23 cellular contexts compared by ENCODE assay signal in the genomic region with DNA sequence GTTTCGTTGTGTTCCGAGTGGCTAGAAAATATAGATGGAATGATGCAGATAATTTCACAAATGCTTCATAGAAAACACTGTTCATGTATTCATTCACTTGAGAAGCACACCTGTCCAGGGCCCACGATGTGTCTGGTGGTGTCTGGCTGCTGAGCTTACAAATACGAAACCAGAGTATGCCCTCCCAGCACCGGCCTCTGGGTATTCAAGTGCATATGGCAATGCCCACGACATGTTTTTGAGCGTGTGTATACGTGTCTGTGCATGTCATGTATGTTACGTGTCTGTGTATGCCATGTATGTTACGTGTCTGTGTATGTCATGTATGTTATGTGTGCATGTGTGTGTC. TPM values are rescaled to one million over a fixed set of nuclear protein-coding genes. Genes with fewer than 3 reads are reported as not detected.
DNase-seq lines count a peak whose midpoint lies in the region; ATAC-seq and TF ChIP-seq lines count a peak whose summit lies in the region.
"Had no signal": no experiment of that assay in that cellular context is flagged by ENCODE, and none has a peak within 500 bp of the region (broad histone marks: within the 10 kb centered on the region; RNA-seq: fewer than 3 reads in every experiment).

No MANE protein-coding gene starts in this region.

- H3K23ac ChIP-seq in H9 (ENCODE audit: insufficient read length, low read depth, low read length) = no peak overlapping the region

- no peaks in the 10 kb centered on the region for H3K9me3 Mint-ChIP-seq in activated T-cell treated with anti-CD3 and anti-CD28 coated beads, Interleukin-2, amount 50 U/mL, for 72 hours
- H3K9me3 Mint-ChIP-seq in H9 = peaks cover 0 to 3% of the 10 kb centered on the region in 2 experiments; a peak in 1 of 5 replicates
- no peaks in the 10 kb centered on the region for H3K9me3 Mint-ChIP-seq in activated T-helper 17 cell treated with anti-CD3 and anti-CD28 coated beads, Interleukin-2, amount 50 U/mL, for 72 hours
- H3K9me3 Mint-ChIP-seq: IgD-negative memory B cell had no signal

- no peak overlapping the region for H4K91ac ChIP-seq in H9 (ENCODE audit: insufficient read length, low read depth, low read length)

- H3K4me3 ChIP-seq in lung = no peak overlapping the region
- H3K4me3 ChIP-seq: MG63 had no signal

- no peak overlapping the region for H3K4me2 ChIP-seq in H9 (ENCODE audit: insufficient read depth, insufficient read length, low read length)

- WGBS in H9 (ENCODE audit: extremely low coverage, insufficient read length, low lambda C conversion rate) = no CpG with 5 or more reads among the region's 10 CpGs
- 89 to 91% methylated on average over 10 of the region's 10 CpGs for WGBS in lung, 2 donors

- H3K27ac ChIP-seq in H9 (ENCODE audit: insufficient read length, low read depth, low read length) = no peak overlapping the region
- no peak overlapping the region for H3K27ac ChIP-seq in lung (ENCODE audit: low read depth in 1 of 2, low read length in 1 of 2)

- H4K8ac ChIP-seq in H9 (replicated peaks; ENCODE audit: insufficient read length, low read depth, low read length) = peak overlapping the region; percentile 73

- H2BK5ac ChIP-seq in H9 (ENCODE audit: insufficient read length, low read length) = no peak overlapping the region

- no peaks in the 10 kb centered on the region for H3K79me1 ChIP-seq in H9 (ENCODE audit: insufficient read depth, low read depth, low read length, poor library complexity, severe bottlenecking)

- no peak overlapping the region for H3K9ac ChIP-seq in H9 (ENCODE audit: extremely low read depth, insufficient read length, low read length)

- H4K5ac ChIP-seq in H9 (ENCODE audit: insufficient read length, low read depth, low read length) = no peak overlapping the region

- no peak overlapping the region for H2AFZ ChIP-seq in H9 (ENCODE audit: low read length)

- ATAC-seq in activated T-cell treated with anti-CD3 and anti-CD28 coated beads, Interleukin-2, amount 50 U/mL, for 72 hours (replicated peaks in 1 of 2) = no peak
- ATAC-seq in activated T-helper 17 cell treated with anti-CD3 and anti-CD28 coated beads, Interleukin-2, amount 50 U/mL, for 72 hours (replicated peaks) = no peak
- ATAC-seq in lung (ENCODE audit: insufficient read depth, low FRiP score) = no peak
- no peak for ATAC-seq in GM21619 (IDR thresholded peaks at IDR 0.05; ENCODE audit: unreplicated experiment)
- ATAC-seq: PC-3 had no signal

- H4K20me1 ChIP-seq in H9 (ENCODE audit: control insufficient read depth, insufficient read depth, insufficient read length) = no peaks in the 10 kb centered on the region

- no peak overlapping the region for H2AK5ac ChIP-seq in H9 (ENCODE audit: insufficient read length, low read length)

- H3K9me3 ChIP-seq in H9 (ENCODE audit: control insufficient read depth, low read depth, low read length) = no peaks in the 10 kb centered on the region
- no peaks in the 10 kb centered on the region for H3K9me3 ChIP-seq in lung (ENCODE audit: control insufficient read depth in 2 of 2, insufficient read depth in 1 of 2, low read length in 1 of 2)
- H3K9me3 ChIP-seq: MG63 had no signal

- H3K4me1 ChIP-seq in H9 (ENCODE audit: insufficient read depth, low read length) (no peaks in the 10 kb centered on the region), lung (ENCODE audit: control insufficient read depth in 2 of 2, insufficient read depth in 2 of 2, low read length in 2 of 2) (no peaks in the 10 kb centered on the region)

- H3K4me1 Mint-ChIP-seq in activated T-cell treated with anti-CD3 and anti-CD28 coated beads, Interleukin-2, amount 50 U/mL, for 72 hours (ENCODE audit: low read depth) = peaks cover 74% of the 10 kb centered on the region
- H3K4me1 Mint-ChIP-seq in H9 = no peaks in the 10 kb centered on the region
- peaks cover 52% of the 10 kb centered on the region for H3K4me1 Mint-ChIP-seq in activated T-helper 17 cell treated with anti-CD3 and anti-CD28 coated beads, Interleukin-2, amount 50 U/mL, for 72 hours

- no peak overlapping the region for H2BK15ac ChIP-seq in H9 (ENCODE audit: low read depth, low read length)

- H3K14ac ChIP-seq in H9 (ENCODE audit: insufficient read depth, low read length) = no peak overlapping the region

- H3K4ac ChIP-seq in H9 (ENCODE audit: low read depth, low read length) = no peak overlapping the region

- DNase-seq in activated T-cell treated with anti-CD3 and anti-CD28 coated beads, Interleukin-2, amount 50 U/mL, for 72 hours = no peak
- DNase-seq in activated T-cell treated with anti-CD3 and anti-CD28 coated beads for 4 hours = no peak
- DNase-seq in H9 = no peak
- peak; percentile 14 for DNase-seq in lung (ENCODE audit: low spot score)
- DNase-seq in posterior cingulate gyrus = no peak
- DNase-seq in occipital lobe (lab: John Stamatoyannopoulos, UW) = no peak
- DNase-seq: ACHN, C1 segment of cervical spinal cord, DMS79, H7, Kasumi-1, MG63, NCI-H1048, NCI-H1436, NCI-H1930, NCI-H345, NCI-H526, PC-3, RPMI8226, SHP77 treated with DMSO at 0.1 percent for 48 hours had no signal

- no peaks in the 10 kb centered on the region for H3K27me3 ChIP-seq in H9 (ENCODE audit: insufficient read depth, low read length)
- no peaks in the 10 kb centered on the region for H3K27me3 ChIP-seq in lung (ENCODE audit: control insufficient read depth, insufficient read depth)
- H3K27me3 ChIP-seq: MG63 had no signal

- H3K23me2 ChIP-seq in H9 (ENCODE audit: insufficient read length, low read depth, low read length, poor library complexity, severe bottlenecking) = no peaks in the 10 kb centered on the region

- H3K27me3 Mint-ChIP-seq in activated T-cell treated with anti-CD3 and anti-CD28 coated beads, Interleukin-2, amount 50 U/mL, for 72 hours (ENCODE audit: low read depth) = no peaks in the 10 kb centered on the region
- peaks cover 6% of the 10 kb centered on the region for H3K27me3 Mint-ChIP-seq in H9 (ENCODE audit: low read depth)
- H3K27me3 Mint-ChIP-seq in activated T-helper 17 cell treated with anti-CD3 and anti-CD28 coated beads, Interleukin-2, amount 50 U/mL, for 72 hours = no peaks in the 10 kb centered on the region
- H3K27me3 Mint-ChIP-seq: IgD-negative memory B cell had no signal

- peaks cover 41 to 72% of the 10 kb centered on the region in 2 donors for H3K36me3 Mint-ChIP-seq in activated T-cell treated with anti-CD3 and anti-CD28 coated beads, Interleukin-2, amount 50 U/mL, for 72 hours (ENCODE audit: insufficient read depth in 2 of 2)
- no peaks in the 10 kb centered on the region for H3K36me3 Mint-ChIP-seq in H9 (ENCODE audit: insufficient read depth in 1 of 3, low read depth in 3 of 3)
- H3K36me3 Mint-ChIP-seq in activated T-helper 17 cell treated with anti-CD3 and anti-CD28 coated beads, Interleukin-2, amount 50 U/mL, for 72 hours (ENCODE audit: low read depth) = peaks cover 100% of the 10 kb centered on the region

- no peak overlapping the region for H2BK120ac ChIP-seq in H9 (ENCODE audit: low read depth, low read length, poor library complexity, severe bottlenecking)

- TF ChIP-seq CTCF in H9 (conservative IDR thresholded peaks at IDR 0.05) (no peak), lung (IDR thresholded peaks at IDR 0.05; ENCODE audit: control extremely low read depth, extremely low read depth) (no peak)

- H3K56ac ChIP-seq in H9 (ENCODE audit: insufficient read length, low read depth, low read length) = peak overlapping the region; percentile 85

- no peak overlapping the region for H3K18ac ChIP-seq in H9 (ENCODE audit: insufficient read length, low read depth, low read length)

- peak overlapping the region; percentile 58 for H3K27ac Mint-ChIP-seq in activated T-cell treated with anti-CD3 and anti-CD28 coated beads, Interleukin-2, amount 50 U/mL, for 72 hours
- H3K27ac Mint-ChIP-seq in H9 = no peak overlapping the region
- H3K27ac Mint-ChIP-seq in activated T-helper 17 cell treated with anti-CD3 and anti-CD28 coated beads, Interleukin-2, amount 50 U/mL, for 72 hours = peak overlapping the region; percentile 99
- H3K27ac Mint-ChIP-seq: IgD-negative memory B cell had no signal

- no peaks in the 10 kb centered on the region for H3K79me2 ChIP-seq in H9 (ENCODE audit: insufficient read depth, low read length)

- H3K36me3 ChIP-seq in lung (ENCODE audit: control insufficient read depth in 2 of 2, insufficient read depth in 2 of 2, low read length in 2 of 2) = no peaks in the 10 kb centered on the region
- H3K36me3 ChIP-seq: MG63 had no signal

- H2BK20ac ChIP-seq in H9 (ENCODE audit: low read depth, low read length, poor library complexity, severe bottlenecking) = no peak overlapping the region

- H2BK12ac ChIP-seq in H9 (ENCODE audit: insufficient read length, low read depth, low read length) = no peak overlapping the region

- H3K4me3 Mint-ChIP-seq in activated T-cell treated with anti-CD3 and anti-CD28 coated beads, Interleukin-2, amount 50 U/mL, for 72 hours = no peak overlapping the region
- no peak overlapping the region for H3K4me3 Mint-ChIP-seq in H9
- H3K4me3 Mint-ChIP-seq in activated T-helper 17 cell treated with anti-CD3 and anti-CD28 coated beads, Interleukin-2, amount 50 U/mL, for 72 hours = peak overlapping the region; percentile 26
- H3K4me3 Mint-ChIP-seq: IgD-negative memory B cell had no signal

- intact Hi-C loops in posterior cingulate gyrus (cut with DNase I) = loop anchor here (2.0 kb wide), 1 partner anchor 24 kb away; no protein-coding TSS in a partner anchor

- no peak overlapping the region for H3T11ph ChIP-seq in H9 (ENCODE audit: low read length)

RNA-seq across cellular contexts. Expression of a gene that starts 37.9 kb away (rescaled TPM):
- 1,000 to 10,000 TPM in 1 of 2 donors, 100 to 1,000 TPM in 1; 848 to 1,110 TPM for total RNA-seq in activated T-cell treated with anti-CD3 and anti-CD28 coated beads, Interleukin-2, amount 50 U/mL, for 72 hours
- total RNA-seq in H9 (2021) (not detected in 2 replicates), lung (1 to 10 TPM; 1.2 to 5.7 TPM), occipital lobe (not detected)
- 1,000 to 10,000 TPM; 1,342 to 1,348 TPM for total RNA-seq in activated T-helper 17 cell treated with anti-CD3 and anti-CD28 coated beads, Interleukin-2, amount 50 U/mL, for 72 hours
- 10 to 100 TPM in 1 of 2 donors, under 1 TPM in 1; 0.24 to 10.3 TPM for polyA plus RNA-seq in lung
- total RNA-seq: H7, PC-3 had no signal

RNA-seq across cellular contexts. Expression of a gene that starts 47.0 kb away (rescaled TPM):
- total RNA-seq in activated T-cell treated with anti-CD3 and anti-CD28 coated beads, Interleukin-2, amount 50 U/mL, for 72 hours = 10 to 100 TPM; 23.7 to 30.0 TPM
- total RNA-seq in H9 (2021) (0.18 and 0.31 TPM in 2 replicates), lung (10 to 100 TPM; 13.2 to 40.0 TPM), occipital lobe (not detected)
- total RNA-seq in activated T-helper 17 cell treated with anti-CD3 and anti-CD28 coated beads, Interleukin-2, amount 50 U/mL, for 72 hours = 10 to 100 TPM; 25.5 to 28.2 TPM
- polyA plus RNA-seq in lung = 10 to 100 TPM; 25.5 to 67.7 TPM

Comparison
In these comparisons a context has a peak if more than half of its experiments do, and no peak if none do; other contexts are left out.
1. H3K27ac Mint-ChIP-seq: peak in activated T-cell treated with anti-CD3 and anti-CD28 coated beads, Interleukin-2, amount 50 U/mL, for 72 hours (single experiment) and activated T-helper 17 cell treated with anti-CD3 and anti-CD28 coated beads, Interleukin-2, amount 50 U/mL, for 72 hours (single experiment); none in H9 (0 of 3).
2. RNA of a gene that starts 37.9 kb away (total RNA-seq): 1,342 to 1,348 TPM in activated T-helper 17 cell treated with anti-CD3 and anti-CD28 coated beads, Interleukin-2, amount 50 U/mL, for 72 hours and 848 to 1,110 TPM in activated T-cell treated with anti-CD3 and anti-CD28 coated beads, Interleukin-2, amount 50 U/mL, for 72 hours; 1.2 to 5.7 TPM in lung, not detected in H9 and not detected in occipital lobe (single experiment); every median in the first group is over 100 times any median in the second.
3. RNA of a gene that starts 47.0 kb away (total RNA-seq): 13.2 to 40.0 TPM in lung, 23.7 to 30.0 TPM in activated T-cell treated with anti-CD3 and anti-CD28 coated beads, Interleukin-2, amount 50 U/mL, for 72 hours and 25.5 to 28.2 TPM in activated T-helper 17 cell treated with anti-CD3 and anti-CD28 coated beads, Interleukin-2, amount 50 U/mL, for 72 hours; 0.18 to 0.31 TPM in H9 and not detected in occipital lobe (single experiment); every median in the first group is over 10 times any median in the second.